9 cellular contexts compared by ENCODE assay signal in the genomic region with DNA sequence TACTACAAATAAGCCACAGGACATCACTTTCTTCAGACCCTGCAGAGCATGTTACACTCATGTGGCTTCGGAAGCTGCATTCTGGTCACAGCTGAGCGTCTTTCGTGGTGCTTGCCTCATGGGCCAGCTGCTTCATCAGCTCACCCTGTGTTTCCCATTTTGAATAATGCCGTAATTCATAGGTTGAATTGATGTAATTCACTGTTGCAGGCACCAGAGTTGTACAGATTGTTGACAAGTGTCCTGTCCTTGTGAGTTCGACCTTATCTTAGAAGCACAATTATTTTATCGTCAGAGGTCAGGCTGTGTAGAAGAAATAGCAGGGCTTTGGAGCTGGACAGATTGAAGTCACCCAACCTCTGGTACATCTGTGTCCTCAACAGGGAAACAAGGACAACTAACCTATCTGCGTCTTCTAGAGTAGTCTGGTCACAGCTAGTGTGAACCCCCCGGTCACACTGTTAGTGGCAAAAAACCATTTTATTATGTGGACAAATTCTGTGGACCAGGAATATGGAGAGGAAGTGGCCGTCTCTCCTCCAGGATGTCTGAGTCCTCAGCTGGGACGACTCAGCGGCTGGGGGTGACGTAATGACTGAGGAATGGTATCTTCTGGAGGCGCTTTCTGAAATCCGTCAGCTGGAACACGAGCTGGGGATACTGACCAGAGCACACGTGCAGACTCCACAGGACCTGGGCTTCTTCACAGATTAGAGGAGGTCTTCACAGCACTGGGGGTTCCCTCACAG. TPM values are rescaled to one million over a fixed set of nuclear protein-coding genes. Genes with fewer than 3 reads are reported as not detected.
DNase-seq lines count a peak whose midpoint lies in the region; ATAC-seq, FAIRE-seq and TF ChIP-seq lines count a peak whose summit lies in the region.
"Had no signal": no experiment of that assay in that cellular context is flagged by ENCODE, and none has a peak within 500 bp of the region (broad histone marks: within the 10 kb centered on the region; RNA-seq: fewer than 3 reads in every experiment).

No MANE protein-coding gene starts in this region.

- in situ Hi-C loops in GM12878 (cut with MboI), result no loop called here

- H3K9ac ChIP-seq in GM12878 (ENCODE audit: control insufficient read depth, insufficient read depth, low read length), result no peak overlapping the region

- POLR2A ChIA-PET in GM12878 (lab: Charles Lee), result interaction anchor here (1.1 kb wide), 1 partner anchor 15 kb away, joined by 3 read pairs; no protein-coding TSS in a partner anchor

- no peaks in the 10 kb centered on the region for H3K27me3 ChIP-seq in HL-60 (ENCODE audit: insufficient read depth, poor library complexity, severe bottlenecking)
- H3K27me3 ChIP-seq in GM12878 (replicated peaks in 1 of 2; ENCODE audit: control insufficient read depth in 2 of 2, insufficient read depth in 2 of 2, low read length in 1 of 2), result no peaks in the 10 kb centered on the region

- H3K27ac Mint-ChIP-seq in stimulated activated naive B cell treated with anti-CD40 and anti-IgM and Interleukin-4, amounts not matched to agents 10 μg/mL and 1 μg/mL and 100 μg/mL, for 72 hours, result no peak overlapping the region

- H3K27me3 Mint-ChIP-seq in stimulated activated naive B cell treated with anti-CD40 and anti-IgM and Interleukin-4, amounts not matched to agents 10 μg/mL and 1 μg/mL and 100 μg/mL, for 72 hours, result no peaks in the 10 kb centered on the region

- no peaks in the 10 kb centered on the region for H4K20me1 ChIP-seq in GM12878 (ENCODE audit: control insufficient read depth, insufficient read depth)

- TF ChIP-seq EP300 in GM12878 (IDR thresholded peaks at IDR 0.05; ENCODE audit: borderline replicate concordance in 1 of 2, control insufficient read depth in 1 of 2, low read depth in 2 of 2, low read length in 2 of 2), result no peak

- H3K36me3 Mint-ChIP-seq in stimulated activated naive B cell treated with anti-CD40 and anti-IgM and Interleukin-4, amounts not matched to agents 10 μg/mL and 1 μg/mL and 100 μg/mL, for 72 hours, result peaks cover 3 to 8% of the 10 kb centered on the region in 2 donors

- no peak overlapping the region for H3K4me3 ChIP-seq in HL-60 (replicated peaks; ENCODE audit: insufficient read depth, low read length)
- no peak overlapping the region for H3K4me3 ChIP-seq in GM12878

- H3K9me3 Mint-ChIP-seq in stimulated activated naive B cell treated with anti-CD40 and anti-IgM and Interleukin-4, amounts not matched to agents 10 μg/mL and 1 μg/mL and 100 μg/mL, for 72 hours, result no peaks in the 10 kb centered on the region

- no TSS peak for BruUV-seq in GM12878 (replicated peaks; lab: Mats Ljungman, UMichigan)

- H3K4me2 ChIP-seq in GM12878 (ENCODE audit: control insufficient read depth, insufficient read depth), result no peak overlapping the region

- peaks cover 15% of the 10 kb centered on the region for H3K4me1 ChIP-seq in GM12878 (ENCODE audit: control insufficient read depth, insufficient read depth, low read length)

- no peaks in the 10 kb centered on the region; the same call in 1 of the 2 replicates for H3K79me2 ChIP-seq in GM12878 (ENCODE audit: control insufficient read depth, insufficient read depth, low read length)

- no peak overlapping the region for H3K4me3 Mint-ChIP-seq in stimulated activated naive B cell treated with anti-CD40 and anti-IgM and Interleukin-4, amounts not matched to agents 10 μg/mL and 1 μg/mL and 100 μg/mL, for 72 hours

- 69% methylated on average over 16 of the region's 16 CpGs for WGBS in GM12878 (ENCODE audit: insufficient coverage, insufficient replicate concordance, low lambda C conversion rate, missing lambda C conversion rate)

- TF ChIP-seq POLR2A in GM12878 (IDR thresholded peaks at IDR 0.05; ENCODE audit: low read depth, low read length), result no peak

- RAD21 ChIA-PET in GM12878 (lab: Charles Lee; ENCODE audit: unreplicated experiment), result no interaction called here

- FAIRE-seq in GM12878 (lab: Jason Lieb, UNC), result no peak

- H3K27ac ChIP-seq in HL-60 (replicated peaks) (no peak overlapping the region), GM12878 (ENCODE audit: control insufficient read depth, insufficient read depth) (no peak overlapping the region)

- no peaks in the 10 kb centered on the region for H3K9me3 ChIP-seq in GM12878 (replicated peaks; ENCODE audit: control insufficient read depth, insufficient read depth, low read length)

- no peak for TF ChIP-seq RAD21 in GM12878 (IDR thresholded peaks at IDR 0.05; ENCODE audit: insufficient read depth, low read depth, low read length)

- no peak for TF ChIP-seq CTCF in HL-60 (IDR thresholded peaks at IDR 0.05; ENCODE audit: insufficient read depth, low read length)
- no peak for TF ChIP-seq CTCF in GM12878 (IDR thresholded peaks at IDR 0.05 in 2 of 3, conservative IDR thresholded peaks at IDR 0.05 in 1 of 3; ENCODE audit: control insufficient read depth in 2 of 3, extremely low read depth in 1 of 3, insufficient read depth in 1 of 3, low read depth in 3 of 3, low read length in 3 of 3)
- no peak for TF ChIP-seq CTCF in GM10266 (IDR thresholded peaks at IDR 0.05; ENCODE audit: control insufficient read depth, insufficient read depth, low read depth, missing control alignments)

- H2AFZ ChIP-seq in GM12878 (ENCODE audit: control insufficient read depth, low read depth, low read length), result no peak overlapping the region

- DNase-seq in HL-60 (ENCODE audit: low read depth in 1 of 2, low spot score in 1 of 2) (peak; percentile 51 to 63), GM12878 (ENCODE audit: low read depth, low spot score) (no peak), iris pigment epithelial cell (ENCODE audit: low read depth) (peak; percentile 92), occipital lobe (lab: John Stamatoyannopoulos, UW) (no peak), NCI-H2171 treated with DMSO at 0.1 percent for 48 hours (lab: John Stamatoyannopoulos, UW) (no peak), GM10266 (ENCODE audit: extremely low spot score) (no peak)
- no peak for DNase-seq in stimulated activated naive B cell treated with anti-CD40 and anti-IgM and Interleukin-4, amounts not matched to agents 10 μg/mL and 1 μg/mL and 100 μg/mL, for 72 hours
- no peak for DNase-seq in stimulated activated CD4-positive, alpha-beta T cell treated with anti-CD3 and anti-CD28 coated beads, Interleukin-4, amount 100 ng/mL, for 24 hours
- DNase-seq: NCI-H1694 treated with DMSO at 0.1 percent for 48 hours had no signal

- ATAC-seq in GM12878, result peak; percentile 21; the same call in 1 of the 3 replicates
- peak; percentile 78 to 86 for ATAC-seq in stimulated activated naive B cell treated with anti-CD40 and anti-IgM and Interleukin-4, amounts not matched to agents 10 μg/mL and 1 μg/mL and 100 μg/mL, for 72 hours (replicated peaks)

- intact Hi-C loops in GM12878 (cut with micrococcal nuclease; ENCODE audit: unreplicated experiment), result no loop called here

- H3K36me3 ChIP-seq in GM12878 (ENCODE audit: control insufficient read depth in 2 of 2, insufficient read depth in 2 of 2, low read length in 1 of 2), result peaks cover 2 to 3% of the 10 kb centered on the region in 2 experiments; a peak in 3 of 4 replicates

- H3K4me1 Mint-ChIP-seq in stimulated activated naive B cell treated with anti-CD40 and anti-IgM and Interleukin-4, amounts not matched to agents 10 μg/mL and 1 μg/mL and 100 μg/mL, for 72 hours, result peaks cover 20 to 42% of the 10 kb centered on the region in 2 donors

- SMC1A ChIA-PET in GM12878 (lab: Charles Lee; ENCODE audit: uncharacterized antibody, unreplicated experiment), result interaction anchor here (1.0 kb wide), 1 partner anchor 11 kb away, joined by 3 read pairs; no protein-coding TSS in a partner anchor

- CTCF ChIA-PET in GM12878 (lab: Yijun Ruan, JAX), result no interaction called here

TF ChIP-seq in GM12878, 131 proteins besides CTCF, POLR2A, EP300 and RAD21:
- TF ChIP-seq, protein P1, sequence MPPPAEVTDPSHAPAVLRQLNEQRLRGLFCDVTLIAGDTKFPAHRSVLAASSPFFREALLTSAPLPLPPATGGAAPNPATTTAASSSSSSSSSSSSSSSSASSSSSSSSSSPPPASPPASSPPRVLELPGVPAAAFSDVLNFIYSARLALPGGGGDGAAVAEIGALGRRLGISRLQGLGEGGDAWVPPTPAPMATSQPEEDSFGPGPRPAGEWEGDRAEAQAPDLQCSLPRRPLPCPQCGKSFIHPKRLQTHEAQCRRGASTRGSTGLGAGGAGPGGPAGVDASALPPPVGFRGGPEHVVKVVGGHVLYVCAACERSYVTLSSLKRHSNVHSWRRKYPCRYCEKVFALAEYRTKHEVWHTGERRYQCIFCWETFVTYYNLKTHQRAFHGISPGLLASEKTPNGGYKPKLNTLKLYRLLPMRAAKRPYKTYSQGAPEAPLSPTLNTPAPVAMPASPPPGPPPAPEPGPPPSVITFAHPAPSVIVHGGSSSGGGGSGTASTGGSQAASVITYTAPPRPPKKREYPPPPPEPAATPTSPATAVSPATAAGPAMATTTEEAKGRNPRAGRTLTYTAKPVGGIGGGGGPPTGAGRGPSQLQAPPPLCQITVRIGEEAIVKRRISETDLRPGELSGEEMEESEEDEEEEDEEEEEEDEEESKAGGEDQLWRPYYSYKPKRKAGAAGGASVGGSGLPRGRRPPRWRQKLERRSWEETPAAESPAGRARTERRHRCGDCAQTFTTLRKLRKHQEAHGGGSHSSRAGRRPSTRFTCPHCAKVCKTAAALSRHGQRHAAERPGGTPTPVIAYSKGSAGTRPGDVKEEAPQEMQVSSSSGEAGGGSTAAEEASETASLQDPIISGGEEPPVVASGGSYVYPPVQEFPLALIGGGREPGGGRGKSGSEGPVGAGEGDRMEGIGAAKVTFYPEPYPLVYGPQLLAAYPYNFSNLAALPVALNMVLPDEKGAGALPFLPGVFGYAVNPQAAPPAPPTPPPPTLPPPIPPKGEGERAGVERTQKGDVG (CRISPR knock-in tag; IDR thresholded peaks at IDR 0.05), result no peak
- no peak for TF ChIP-seq EZH2 (IDR thresholded peaks at IDR 0.05; ENCODE audit: borderline replicate concordance, control insufficient read depth, low read depth, low read length)

RNA-seq across cellular contexts. Expression of a gene that starts 17.8 kb away (rescaled TPM):
- total RNA-seq in GM12878 (2013; cell fraction: nucleolus; rRNA removed), result 24.7 and 25.2 TPM in 2 replicates
- total RNA-seq in GM12878 (2014; rRNA removed) (6.9 and 10.0 TPM in 2 replicates), GM12878 (2014; rRNA removed; fragmentation: Illumina TruSeq; extraction: Trizol) (7.3 and 7.7 TPM in 2 replicates), GM12878 (2021) (11.9 and 13.3 TPM in 2 replicates), occipital lobe (18.9 TPM)
- polyA plus RNA-seq in GM12878 (2011; ENCODE audit: low read depth), result 2.6 TPM
- polyA plus RNA-seq in GM12878 (2011; rRNA removed) (21.4 and 23.7 TPM in 2 replicates), GM12878 (2014; fragmentation: Illumina TruSeq; extraction: Trizol) (10.5 and 16.0 TPM in 2 replicates), GM12878 (2014; fragmentation: Nextera tagmentation; extraction: Ambion mirVana) (10 to 100 TPM in 1 of 2 experiments, 1 to 10 TPM in 1; 9.5 to 11.3 TPM), GM12878 (2014; rRNA removed) (14.4 and 14.8 TPM in 2 replicates), GM12878 (2016; fragmentation: Nextera tagmentation; extraction: Ambion mirVana) (10 to 100 TPM; 20.8 to 22.9 TPM)
- polyA plus RNA-seq in GM12878 (2011; cell fraction: cytosol; rRNA removed), result 17.8 and 29.8 TPM in 2 replicates
- 23.1 and 23.6 TPM in 2 replicates for polyA plus RNA-seq in GM12878 (2011; cell fraction: nucleus; rRNA removed)
- 5.3 TPM in 2 replicates for polyA plus RNA-seq in GM12878 (2012)
- polyA minus RNA-seq in GM12878 (2011; rRNA and poly(A)+ RNA removed), result 11.6 and 34.2 TPM in 2 replicates
- polyA minus RNA-seq in GM12878 (2011; cell fraction: cytosol; rRNA and poly(A)+ RNA removed), result 5.9 and 7.0 TPM in 2 replicates
- 16.1 and 16.2 TPM in 2 replicates for polyA minus RNA-seq in GM12878 (2011; cell fraction: nucleus; rRNA and poly(A)+ RNA removed)

Comparison
In these comparisons a context has a peak if more than half of its experiments do, and no peak if none do; other contexts are left out.
1. DNase-seq: peak in HL-60 (2 of 2) and iris pigment epithelial cell (single experiment); none in GM12878 (single experiment), stimulated activated naive B cell treated with anti-CD40 and anti-IgM and Interleukin-4, amounts not matched to agents 10 μg/mL and 1 μg/mL and 100 μg/mL, for 72 hours (single experiment), occipital lobe (single experiment), NCI-H2171 treated with DMSO at 0.1 percent for 48 hours (single experiment), stimulated activated CD4-positive, alpha-beta T cell treated with anti-CD3 and anti-CD28 coated beads, Interleukin-4, amount 100 ng/mL, for 24 hours (single experiment) and GM10266 (single experiment).